15 cellular contexts compared by ENCODE assay signal in the genomic region with DNA sequence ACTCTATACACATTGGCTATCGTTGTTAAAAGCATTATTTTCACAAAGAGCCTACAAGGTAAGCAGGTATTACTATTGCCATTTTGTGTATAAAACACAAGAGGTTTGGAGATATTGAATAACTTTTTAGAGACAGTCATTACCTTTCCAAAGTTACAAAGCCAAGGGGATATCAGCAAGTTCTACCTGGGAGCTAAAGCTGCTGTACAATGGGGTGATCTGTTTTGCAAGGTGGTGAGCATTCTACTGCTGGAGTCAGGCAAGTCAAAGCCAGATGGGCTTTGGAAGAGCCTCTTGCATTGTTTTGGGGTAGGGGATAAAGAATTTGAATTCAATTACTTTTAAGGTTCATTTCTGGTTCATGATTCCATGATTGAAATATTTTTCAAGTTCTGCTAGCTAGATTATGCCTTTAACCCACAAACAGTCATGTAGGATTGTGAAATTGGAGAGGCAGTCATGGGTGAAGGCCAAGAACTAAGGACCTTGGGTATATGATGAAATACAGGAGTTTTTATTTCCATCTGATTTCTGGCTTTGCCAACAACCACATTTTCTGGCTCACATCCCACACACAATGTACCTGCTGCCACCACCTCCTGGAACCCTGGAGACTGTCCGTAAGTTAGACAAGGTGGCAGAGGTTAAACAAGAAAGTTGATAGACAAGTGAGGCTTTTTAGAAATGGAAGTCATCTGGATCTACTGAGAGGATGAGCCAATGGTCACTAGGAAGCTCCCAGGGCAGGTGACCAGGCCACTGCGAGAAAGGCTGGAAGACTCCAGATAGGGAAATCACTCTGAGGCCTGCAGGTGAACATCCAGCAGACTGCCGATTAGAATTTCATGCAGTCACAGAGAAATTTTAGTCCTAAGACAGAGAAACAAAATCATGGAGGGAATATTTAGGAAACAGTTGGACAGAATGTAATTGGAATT.
DNase-seq lines count a peak whose midpoint lies in the region; ATAC-seq lines count a peak whose summit lies in the region.
"Had no signal": no experiment of that assay in that cellular context is flagged by ENCODE, and none has a peak within 500 bp of the region (broad histone marks: within the 10 kb centered on the region; RNA-seq: fewer than 3 reads in every experiment).

No MANE protein-coding gene starts in this region.

- H3K9me3 ChIP-seq in MG63 (no peaks in the 10 kb centered on the region), mesenchymal stem cell (ENCODE audit: control insufficient read depth, low read length) (no peaks in the 10 kb centered on the region)

- H3K4me3 ChIP-seq in MG63: no peak overlapping the region
- H3K4me3 ChIP-seq in mesenchymal stem cell (ENCODE audit: insufficient read depth in 1 of 2, low read depth in 1 of 2, low read length in 2 of 2): peak overlapping the region in 1 of 2 experiments; percentile 31

- H3K4ac ChIP-seq in mesenchymal stem cell (ENCODE audit: low read depth in 1 of 2, low read length in 2 of 2): no peak overlapping the region

- no peaks in the 10 kb centered on the region for H3K4me1 ChIP-seq in mesenchymal stem cell (ENCODE audit: control insufficient read depth, insufficient read depth, low read depth, low read length)

- H3K18ac ChIP-seq in mesenchymal stem cell (ENCODE audit: low read depth in 1 of 2, low read length in 2 of 2): no peak overlapping the region

- no peak overlapping the region for H4K91ac ChIP-seq in mesenchymal stem cell (ENCODE audit: low read length)

- no peak overlapping the region for H3K23ac ChIP-seq in mesenchymal stem cell (ENCODE audit: low read length in 2 of 2)

- no peak overlapping the region for H3K14ac ChIP-seq in mesenchymal stem cell (ENCODE audit: low read length in 2 of 2)

- H2AK5ac ChIP-seq in mesenchymal stem cell (ENCODE audit: low read length, severe bottlenecking): no peak overlapping the region

- no peak overlapping the region for H2AFZ ChIP-seq in mesenchymal stem cell (ENCODE audit: low read depth, low read length)

- 94% methylated on average over 3 of the region's 4 CpGs for WGBS in mesenchymal stem cell

- H3K79me1 ChIP-seq in mesenchymal stem cell (replicated peaks; ENCODE audit: low read length, poor library complexity, severe bottlenecking): no peaks in the 10 kb centered on the region

- peak; percentile 74 for DNase-seq in AG20443 (ENCODE audit: low spot score)
- DNase-seq in MG63: peak; percentile 46
- DNase-seq in mesenchymal stem cell: peak; percentile 38
- DNase-seq in activated naive CD4-positive, alpha-beta T cell (lab: John Stamatoyannopoulos, UW): no peak
- no peak for DNase-seq in stimulated activated CD4-positive, alpha-beta T cell treated with anti-CD3 and anti-CD28 coated beads, Interleukin-2, amount 100 ng/mL, for 48 hours
- no peak for DNase-seq in activated CD4-positive, alpha-beta T cell treated with anti-CD3 and anti-CD28 coated beads for 48 hours
- DNase-seq: activated CD8-positive, alpha-beta T cell treated with anti-CD3 and anti-CD28 coated beads for 36 hours; activated effector memory CD4-positive, alpha-beta T cell treated with Interleukin-2 at 50 U/mL for 16 hours; CD8-positive, alpha-beta T cell; GF-D8; NCI-H1694; stimulated activated naive CD8-positive, alpha-beta T cell treated with anti-CD3 and anti-CD28 coated beads, Interleukin-15, amount 100 ng/mL, for 72 hours had no signal

- no peak overlapping the region for H3K4me2 ChIP-seq in mesenchymal stem cell (ENCODE audit: low read length, poor library complexity, severe bottlenecking)

- no peaks in the 10 kb centered on the region for H3K27me3 ChIP-seq in MG63
- no peaks in the 10 kb centered on the region for H3K27me3 ChIP-seq in mesenchymal stem cell (ENCODE audit: control insufficient read depth in 1 of 2, insufficient read depth in 1 of 2, low read length in 2 of 2)

- H2BK5ac ChIP-seq in mesenchymal stem cell (ENCODE audit: low read depth, low read length, poor library complexity, severe bottlenecking): no peak overlapping the region

- H3K36me3 ChIP-seq in MG63: no peaks in the 10 kb centered on the region
- H3K36me3 ChIP-seq in mesenchymal stem cell (ENCODE audit: control insufficient read depth in 1 of 2, insufficient read depth in 2 of 2, low read depth in 1 of 2, low read length in 2 of 2): no peaks in the 10 kb centered on the region

- H4K8ac ChIP-seq in mesenchymal stem cell (ENCODE audit: low read length): no peak overlapping the region

- peak overlapping the region; percentile 39 for H3K9ac ChIP-seq in mesenchymal stem cell (ENCODE audit: low read length)

- ATAC-seq in esophagus mucosa: peak; percentile 52
- ATAC-seq in GM18498 (IDR thresholded peaks at IDR 0.05; ENCODE audit: unreplicated experiment): no peak
- ATAC-seq: activated CD8-positive, alpha-beta T cell treated with anti-CD3 and anti-CD28 coated beads for 36 hours; CD8-positive, alpha-beta T cell; HCT116; stimulated activated naive CD8-positive, alpha-beta T cell treated with anti-CD3 and anti-CD28 coated beads, Interleukin-15, amount 100 ng/mL, for 72 hours had no signal

- H2BK120ac ChIP-seq in mesenchymal stem cell (ENCODE audit: low read depth, low read length): no peak overlapping the region

- H3K27ac ChIP-seq in mesenchymal stem cell (ENCODE audit: low read length, poor library complexity, severe bottlenecking): no peak overlapping the region

- H2BK15ac ChIP-seq in mesenchymal stem cell (ENCODE audit: low read depth, poor library complexity, severe bottlenecking): no peak overlapping the region

- H2BK12ac ChIP-seq in mesenchymal stem cell (ENCODE audit: low read length in 2 of 2): no peak overlapping the region

Comparison
In these comparisons a context has a peak if more than half of its experiments do, and no peak if none do; other contexts are left out.
1. DNase-seq: peak in AG20443 (single experiment), MG63 (single experiment) and mesenchymal stem cell (single experiment); none in activated naive CD4-positive, alpha-beta T cell (0 of 4), stimulated activated CD4-positive, alpha-beta T cell treated with anti-CD3 and anti-CD28 coated beads, Interleukin-2, amount 100 ng/mL, for 48 hours (0 of 2) and activated CD4-positive, alpha-beta T cell treated with anti-CD3 and anti-CD28 coated beads for 48 hours (single experiment).